ENCODE assay signal across 36 cellular contexts in the genomic region with DNA sequence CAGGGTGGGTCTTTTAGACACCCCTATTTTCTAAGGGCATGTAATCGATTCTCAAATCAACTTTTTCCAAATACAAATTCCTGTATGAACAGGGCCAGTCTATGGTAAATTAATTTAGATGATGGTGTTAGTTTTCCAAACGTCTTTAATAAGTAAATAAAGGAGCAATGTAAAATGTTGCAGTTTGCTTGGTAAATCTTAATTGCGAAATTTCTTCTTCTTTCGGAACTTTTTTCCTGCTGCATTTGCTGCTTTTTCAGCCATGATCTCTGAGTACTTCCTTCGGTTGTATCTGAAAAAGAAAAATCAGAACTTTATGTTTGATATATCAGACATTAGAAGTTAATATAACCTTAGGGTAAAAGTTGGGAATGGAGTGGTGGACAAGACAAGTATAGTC.
"Had no signal": no experiment of that assay in that cellular context is flagged by ENCODE, and none has a peak within 500 bp of the region (broad histone marks: within the 10 kb centered on the region; RNA-seq: fewer than 3 reads in every experiment).

No MANE protein-coding gene starts in this region.

- H3K27ac ChIP-seq: adrenal gland, body of pancreas, brain microvascular endothelial cell, breast epithelium, VCaP had no signal

- ATAC-seq: activated naive CD4-positive, alpha-beta T cell treated with anti-CD3 and anti-CD28 coated beads, Interleukin-2, amount 50 U/mL, for 72 hours; activated T-cell treated with anti-CD3 and anti-CD28 coated beads, Interleukin-2, amount 50 U/mL, for 4 hours; activated T-cell treated with anti-CD3 and anti-CD28 coated beads, Interleukin-2, amount 50 U/mL, for 72 hours; activated T-helper 17 cell treated with anti-CD3 and anti-CD28 coated beads, Interleukin-2, amount 50 U/mL, for 72 hours; body of pancreas had no signal

- H3K27ac Mint-ChIP-seq: activated B cell treated with CpG ODN at 0.5 μM for 24 hours; activated CD4-positive, alpha-beta memory T cell treated with anti-CD3 and anti-CD28 coated beads for 36 hours; activated CD4-positive, alpha-beta T cell treated with anti-CD3 and anti-CD28 coated beads, Interleukin-2, amount 10 ng/mL, durations not matched to agents 24 days and 14 days; activated naive CD4-positive, alpha-beta T cell treated with anti-CD3 and anti-CD28 coated beads for 36 hours; activated naive CD4-positive, alpha-beta T cell treated with anti-CD3 and anti-CD28 coated beads, Interleukin-2, amount 50 U/mL, for 72 hours; activated naive CD8-positive, alpha-beta T cell treated with anti-CD3 and anti-CD28 coated beads for 36 hours; activated T-cell treated with anti-CD3 and anti-CD28 coated beads, Interleukin-2, amount 50 U/mL, for 72 hours; activated T-helper 1 cell treated with anti-CD3 and anti-CD28 coated beads, Interleukin-12 subunit alpha, Interleukin-12 subunit beta, Interleukin-2, Interleukin-4 antibody, amounts not matched to agents 30 ng/mL and 10 ng/mL and 1 ng/mL, durations not matched to agents 14 hours and 24 hours and 36 hours; activated T-helper 17 cell treated with anti-CD3 and anti-CD28 coated beads, Interleukin-2, amount 50 U/mL, for 72 hours; T-helper 1 cell treated with Interleukin-12 subunit alpha and Interleukin-12 subunit beta and Interleukin-4 antibody, amounts not matched to agents 30 μg/mL and 1 μg/mL, for 36 hours; T-helper 2 cell treated with Interferon-gamma antibody and Interleukin-4, amounts not matched to agents 5 μg/mL and 100 μg/mL, for 36 hours had no signal

- H3K9me3 ChIP-seq: adrenal gland, body of pancreas, breast epithelium had no signal

- DNase-seq: activated B cell treated with CpG ODN at 0.5 μM for 24 hours; activated CD4-positive, alpha-beta memory T cell treated with anti-CD3 and anti-CD28 coated beads for 36 hours; activated CD4-positive, alpha-beta T cell treated with anti-CD3 and anti-CD28 coated beads for 4 hours; activated CD4-positive, alpha-beta T cell treated with anti-CD3 and anti-CD28 coated beads, Interleukin-2, amount 10 ng/mL, durations not matched to agents 24 days and 14 days; activated CD4-positive, alpha-beta T cell treated with anti-CD3 and anti-CD28 coated beads, Interleukin-2, amount 50 U/mL, for 1 hour; activated CD4-positive, alpha-beta T cell treated with anti-CD3 and anti-CD28 coated beads, Interleukin-2, amount 50 U/mL, for 4 hours; activated CD4-positive, CD25-positive, alpha-beta regulatory T cell treated with anti-CD3 and anti-CD28 coated beads, Interleukin-2, amount 50 U/mL, for 72 hours; activated CD8-positive, alpha-beta memory T cell treated with anti-CD3 and anti-CD28 coated beads, Interleukin-2, amount 50 U/mL, for 4 hours; activated effector memory CD4-positive, alpha-beta T cell treated with anti-CD3 and anti-CD28 coated beads, Interleukin-2, amount 50 U/mL, for 16 hours; activated gamma-delta T cell treated with Interleukin-2 at 50 U/mL for 16 hours; activated naive CD4-positive, alpha-beta T cell; activated naive CD4-positive, alpha-beta T cell treated with anti-CD3 and anti-CD28 coated beads for 36 hours; activated naive CD4-positive, alpha-beta T cell treated with anti-CD3 and anti-CD28 coated beads, Interleukin-2, amount 50 U/mL, for 16 hours; activated naive CD8-positive, alpha-beta T cell treated with anti-CD3 and anti-CD28 coated beads for 36 hours; activated T-cell treated with anti-CD3 and anti-CD28 coated beads for 4 hours; activated T-cell treated with anti-CD3 and anti-CD28 coated beads, Interleukin-2, amount 50 U/mL, for 1 hour; activated T-cell treated with anti-CD3 and anti-CD28 coated beads, Interleukin-2, amount 50 U/mL, for 4 hours; activated T-cell treated with anti-CD3 and anti-CD28 coated beads, Interleukin-2, amount 50 U/mL, for 72 hours; adrenal gland; amniotic stem cell; aorta; body of pancreas; brain microvascular endothelial cell; central memory CD4-positive, alpha-beta T cell; T-helper 1 cell; T-helper 2 cell; T-helper 9 cell had no signal

- H3K4me1 ChIP-seq: adrenal gland, body of pancreas, breast epithelium had no signal

- H3K27me3 Mint-ChIP-seq: activated B cell treated with CpG ODN at 0.5 μM for 24 hours; activated CD4-positive, alpha-beta memory T cell treated with anti-CD3 and anti-CD28 coated beads for 36 hours; activated CD4-positive, alpha-beta T cell treated with anti-CD3 and anti-CD28 coated beads, Interleukin-2, amount 10 ng/mL, durations not matched to agents 24 days and 14 days; activated naive CD8-positive, alpha-beta T cell treated with anti-CD3 and anti-CD28 coated beads for 36 hours; activated T-helper 17 cell treated with anti-CD3 and anti-CD28 coated beads, Interleukin-2, amount 50 U/mL, for 72 hours had no signal

- H3K9me3 Mint-ChIP-seq: activated B cell treated with CpG ODN at 0.5 μM for 24 hours; activated CD4-positive, alpha-beta memory T cell treated with anti-CD3 and anti-CD28 coated beads for 36 hours; activated CD4-positive, alpha-beta T cell treated with anti-CD3 and anti-CD28 coated beads, Interleukin-2, amount 10 ng/mL, durations not matched to agents 24 days and 14 days; activated naive CD4-positive, alpha-beta T cell treated with anti-CD3 and anti-CD28 coated beads for 36 hours; activated naive CD4-positive, alpha-beta T cell treated with anti-CD3 and anti-CD28 coated beads, Interleukin-2, amount 50 U/mL, for 72 hours; activated naive CD8-positive, alpha-beta T cell treated with anti-CD3 and anti-CD28 coated beads for 36 hours; activated T-cell treated with anti-CD3 and anti-CD28 coated beads, Interleukin-2, amount 50 U/mL, for 4 hours; activated T-cell treated with anti-CD3 and anti-CD28 coated beads, Interleukin-2, amount 50 U/mL, for 72 hours; activated T-helper 1 cell treated with anti-CD3 and anti-CD28 coated beads, Interleukin-12 subunit alpha, Interleukin-12 subunit beta, Interleukin-2, Interleukin-4 antibody, amounts not matched to agents 30 ng/mL and 10 ng/mL and 1 ng/mL, durations not matched to agents 14 hours and 24 hours and 36 hours; activated T-helper 17 cell treated with anti-CD3 and anti-CD28 coated beads, Interleukin-2, amount 50 U/mL, for 72 hours; T-helper 1 cell treated with Interleukin-12 subunit alpha and Interleukin-12 subunit beta and Interleukin-4 antibody, amounts not matched to agents 30 μg/mL and 1 μg/mL, for 36 hours; T-helper 2 cell treated with Interferon-gamma antibody and Interleukin-4, amounts not matched to agents 5 μg/mL and 100 μg/mL, for 36 hours had no signal

- H3K4me3 ChIP-seq: adrenal gland, body of pancreas, breast epithelium had no signal

- H3K4me3 Mint-ChIP-seq: activated B cell treated with CpG ODN at 0.5 μM for 24 hours; activated CD4-positive, alpha-beta memory T cell treated with anti-CD3 and anti-CD28 coated beads for 36 hours; activated CD4-positive, alpha-beta T cell treated with anti-CD3 and anti-CD28 coated beads, Interleukin-2, amount 10 ng/mL, durations not matched to agents 24 days and 14 days; activated naive CD4-positive, alpha-beta T cell treated with anti-CD3 and anti-CD28 coated beads for 36 hours; activated naive CD8-positive, alpha-beta T cell treated with anti-CD3 and anti-CD28 coated beads for 36 hours; activated T-cell treated with anti-CD3 and anti-CD28 coated beads, Interleukin-2, amount 50 U/mL, for 4 hours; activated T-cell treated with anti-CD3 and anti-CD28 coated beads, Interleukin-2, amount 50 U/mL, for 72 hours; activated T-helper 1 cell treated with anti-CD3 and anti-CD28 coated beads, Interleukin-12 subunit alpha, Interleukin-12 subunit beta, Interleukin-2, Interleukin-4 antibody, amounts not matched to agents 30 ng/mL and 10 ng/mL and 1 ng/mL, durations not matched to agents 14 hours and 24 hours and 36 hours; activated T-helper 17 cell treated with anti-CD3 and anti-CD28 coated beads, Interleukin-2, amount 50 U/mL, for 72 hours; T-helper 1 cell treated with Interleukin-12 subunit alpha and Interleukin-12 subunit beta and Interleukin-4 antibody, amounts not matched to agents 30 μg/mL and 1 μg/mL, for 36 hours; T-helper 2 cell treated with Interferon-gamma antibody and Interleukin-4, amounts not matched to agents 5 μg/mL and 100 μg/mL, for 36 hours had no signal

- FAIRE-seq: astrocyte, TTC549 had no signal

- H3K27me3 ChIP-seq: adrenal gland, body of pancreas, brain microvascular endothelial cell, breast epithelium had no signal
